In genomic region chr11:77071671-77072605, GRCh38 we compare ENCODE assay signal across 10 cellular contexts. TPM values are rescaled to one million over a fixed set of nuclear protein-coding genes. Genes with fewer than 3 reads are reported as not detected.
DNase-seq lines count a peak whose midpoint lies in the region; ATAC-seq and TF ChIP-seq lines count a peak whose summit lies in the region.
"Had no signal": no experiment of that assay in that cellular context is flagged by ENCODE, and none has a peak within 500 bp of the region (broad histone marks: within the 10 kb centered on the region; RNA-seq: fewer than 3 reads in every experiment).

No MANE protein-coding gene starts in this region.

- H3K4me3 Mint-ChIP-seq in brain = peak overlapping the region in 1 of 5 experiments; percentile 75

- no peaks in the 10 kb centered on the region for H3K9me3 ChIP-seq in mucosa of rectum (ENCODE audit: control insufficient read depth in 2 of 2, low read length in 2 of 2)

- no peaks in the 10 kb centered on the region for H3K27me3 Mint-ChIP-seq in brain

- H3K27me3 ChIP-seq in mucosa of rectum (ENCODE audit: control insufficient read depth in 2 of 2, insufficient read depth in 2 of 2, low read length in 2 of 2) = no peaks in the 10 kb centered on the region

- H3K4me1 ChIP-seq in mucosa of rectum (ENCODE audit: control insufficient read depth in 2 of 2, insufficient read depth in 2 of 2, low read length in 2 of 2) = peaks cover 76 to 91% of the 10 kb centered on the region in 2 donors

- peak overlapping the region in 3 of 5 experiments; percentile 29 to 96 (median 70) for H3K27ac Mint-ChIP-seq in brain

- H3K4me1 Mint-ChIP-seq in brain = peaks cover 64% of the 10 kb centered on the region

- ATAC-seq in GM19455 (IDR thresholded peaks at IDR 0.05; ENCODE audit: unreplicated experiment) (no peak), GM19035 (IDR thresholded peaks at IDR 0.05; ENCODE audit: unreplicated experiment) (no peak), GM21723 (IDR thresholded peaks at IDR 0.05; ENCODE audit: unreplicated experiment) (no peak)

- peak overlapping the region; percentile 72 to 84 for H3K9ac ChIP-seq in mucosa of rectum (ENCODE audit: low read depth in 1 of 2, low read length in 2 of 2)

- peaks cover 5 to 6% of the 10 kb centered on the region in 2 donors for H3K36me3 ChIP-seq in mucosa of rectum (ENCODE audit: control insufficient read depth in 2 of 2, insufficient read depth in 2 of 2, low read length in 2 of 2)

- H3K4me3 ChIP-seq in mucosa of rectum (ENCODE audit: low read length in 2 of 2) = peak overlapping the region in 1 of 2 donors; percentile 7

- peak overlapping the region; percentile 96 to 99 for H3K27ac ChIP-seq in mucosa of rectum (ENCODE audit: low read depth in 2 of 2, low read length in 2 of 2)

- DNase-seq in A172 (ENCODE audit: low spot score) = peak; percentile 44
- DNase-seq in Kasumi-1 (lab: John Stamatoyannopoulos, UW) = peak; percentile 66 to 73
- DNase-seq in NCI-H748 treated with DMSO at 0.1 percent for 48 hours (lab: John Stamatoyannopoulos, UW) = no peak
- DNase-seq: stimulated activated CD4-positive, alpha-beta T cell treated with anti-CD3 and anti-CD28 coated beads, Interleukin-2, amount 100 ng/mL, for 24 hours had no signal

- H3K36me3 Mint-ChIP-seq in brain = no peaks in the 10 kb centered on the region

- TF ChIP-seq CTCF in brain (conservative IDR thresholded peaks at IDR 0.05) = no peak

- H3K9me3 Mint-ChIP-seq in brain = no peaks in the 10 kb centered on the region

RNA-seq across cellular contexts. Expression of gene CAPN5, which starts 5.2 kb away (rescaled TPM):
- 15.2 and 18.3 TPM in 2 replicates for total RNA-seq in A172 (2014; rRNA removed; shearing (Covaris generic))
- 23.2 TPM for polyA plus RNA-seq in brain (ENCODE audit: insufficient read depth, low read depth, low replicate concordance)

RNA-seq across cellular contexts. Expression of gene OMP, which starts 30.7 kb away (rescaled TPM):
- not detected in 2 replicates for total RNA-seq in A172 (2014; rRNA removed; shearing (Covaris generic))
- polyA plus RNA-seq in brain (ENCODE audit: insufficient read depth, low read depth, low replicate concordance) = not detected
- polyA plus RNA-seq: adipose tissue had no signal

RNA-seq across cellular contexts. Expression of gene B3GNT6, which starts 37.7 kb away (rescaled TPM):
- total RNA-seq in A172 (2014; rRNA removed; shearing (Covaris generic)) = not detected in 2 replicates
- not detected for polyA plus RNA-seq in brain (ENCODE audit: insufficient read depth, low read depth, low replicate concordance)

RNA-seq across cellular contexts. Expression of gene MYO7A, which starts 56.1 kb away (rescaled TPM):
- total RNA-seq in A172 (2014; rRNA removed; shearing (Covaris generic)) = 0.05 TPM in 1 of 2 replicates, not detected in the other
- polyA plus RNA-seq in brain (ENCODE audit: insufficient read depth, low read depth, low replicate concordance) = 4.2 TPM
